Comparison of ENCODE assay signal across 34 cellular contexts in the genomic region with DNA sequence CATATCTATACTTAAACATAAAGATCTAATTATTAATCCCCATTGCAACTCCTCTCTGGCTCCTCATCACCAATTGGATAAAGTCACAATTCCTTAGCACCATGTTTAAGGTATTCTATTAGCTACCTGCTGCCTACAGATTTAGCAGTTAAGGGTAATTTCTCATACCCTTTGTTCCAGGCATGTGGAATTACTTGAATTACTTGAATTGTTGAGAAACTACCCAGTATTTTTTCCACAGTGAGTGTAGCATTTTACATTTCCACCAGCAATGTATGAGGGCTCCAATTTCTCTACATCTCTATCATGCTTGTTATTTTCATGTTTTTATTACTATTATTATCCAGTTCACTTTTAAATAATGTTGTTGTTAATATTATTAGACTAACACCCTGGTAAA.
"Had no signal": no experiment of that assay in that cellular context is flagged by ENCODE, and none has a peak within 500 bp of the region (broad histone marks: within the 10 kb centered on the region; RNA-seq: fewer than 3 reads in every experiment).

No MANE protein-coding gene starts in this region.

- DNase-seq: Karpas-422, Kasumi-1, MG63, MM.1S, MV-4-11, NCI-H1048, NCI-H1092, NCI-H1092 treated with DMSO at 0.1 percent for 48 hours, NCI-H1105, NCI-H1105 treated with DMSO at 0.1 percent for 48 hours, NCI-H1417, NCI-H1417 treated with DMSO at 0.1 percent for 48 hours, NCI-H1436, NCI-H1436 treated with DMSO at 0.1 percent for 48 hours, NCI-H146, NCI-H1694, NCI-H1694 treated with DMSO at 0.1 percent for 48 hours, NCI-H187, NCI-H187 treated with DMSO at 0.1 percent for 48 hours, NCI-H1930, NCI-H2029, NCI-H2029 treated with DMSO at 0.1 percent for 48 hours, NCI-H2081, NCI-H2081 treated with DMSO at 0.1 percent for 48 hours, NCI-H2107, NCI-H2171, NCI-H2171 treated with DMSO at 0.1 percent for 48 hours, NCI-H2227 treated with DMSO at 0.1 percent for 48 hours, NCI-H226, NCI-H345, NCI-H446, NCI-H446 treated with DMSO at 0.1 percent for 48 hours, NCI-H510A had no signal

- H3K27ac ChIP-seq: KMS-11 had no signal

- H3K4me3 ChIP-seq: MG63 had no signal

- H3K4me2 ChIP-seq: KMS-11 had no signal

- H3K9me3 ChIP-seq: MG63 had no signal

- H3K9ac ChIP-seq: KMS-11 had no signal

- H3K27me3 ChIP-seq: MG63 had no signal

- H3K36me3 ChIP-seq: MG63 had no signal
